8 cellular contexts compared by ENCODE assay signal in the genomic region with DNA sequence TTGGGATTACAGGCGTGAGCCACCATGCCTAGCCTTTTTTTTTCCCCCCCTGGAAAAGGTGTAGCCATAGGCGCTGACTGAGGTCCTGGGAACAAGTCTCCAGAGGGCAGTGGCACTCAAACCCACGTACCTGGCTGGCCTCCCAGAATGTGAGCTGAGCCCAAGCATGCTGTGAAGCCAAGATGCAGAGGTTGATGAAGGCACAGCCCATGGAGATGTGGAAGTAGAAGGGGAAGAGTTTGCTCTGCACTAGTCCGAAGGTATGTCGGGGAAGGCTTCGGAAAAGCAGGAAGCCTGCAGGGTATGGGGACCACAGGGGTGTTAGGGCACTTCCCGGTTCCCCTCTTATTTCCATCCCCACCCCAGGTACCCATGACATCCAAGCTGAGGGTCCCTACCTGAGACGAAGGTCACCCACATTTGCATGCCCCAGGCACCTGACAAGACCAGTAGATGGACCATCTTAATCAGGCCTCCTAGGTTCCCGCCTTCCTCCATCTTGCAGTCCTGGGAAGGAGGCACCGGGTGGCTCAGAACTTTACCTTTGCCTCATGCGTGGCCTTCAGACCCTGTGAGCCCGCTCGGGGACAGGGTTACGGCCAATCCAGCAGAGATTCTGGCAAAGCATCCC. TPM values are rescaled to one million over a fixed set of nuclear protein-coding genes. Genes with fewer than 3 reads are reported as not detected.
A peak's percentile ranks its signal among the peaks of the same experiment; 100 is the strongest.
DNase-seq lines count a peak whose midpoint lies in the region; ATAC-seq and TF ChIP-seq lines count a peak whose summit lies in the region.

No MANE protein-coding gene starts in this region.

- 46 to 47% methylated on average over 14 of the region's 14 CpGs for WGBS in lung, 2 donors

- H3K27ac ChIP-seq in right atrium auricular region: peak overlapping the region; percentile 80 to 86
- peak overlapping the region; percentile 55 to 85 for H3K27ac ChIP-seq in lung (ENCODE audit: low read depth in 1 of 2, low read length in 1 of 2)

- ATAC-seq in Right ventricle myocardium superior (ENCODE audit: poor library complexity) (no peak), lung (ENCODE audit: insufficient read depth, low FRiP score) (no peak), GM19397 (IDR thresholded peaks at IDR 0.05; ENCODE audit: unreplicated experiment) (no peak), HG03025 (IDR thresholded peaks at IDR 0.05; ENCODE audit: low FRiP score, unreplicated experiment) (no peak), HG02610 (IDR thresholded peaks at IDR 0.05; ENCODE audit: unreplicated experiment) (no peak)

- DNase-seq in right atrium auricular region (ENCODE audit: low spot score) (no peak), Right ventricle myocardium superior (no peak), adipocyte (ENCODE audit: low read depth) (peak; percentile 11), lung (ENCODE audit: low spot score) (no peak)
- no peak for DNase-seq in activated CD8-positive, alpha-beta memory T cell treated with anti-CD3 and anti-CD28 coated beads for 24 hours

- H3K9ac ChIP-seq in adipocyte (ENCODE audit: low read length): peak overlapping the region; percentile 90

- peaks cover 0 to 26% of the 10 kb centered on the region in 2 donors for H3K4me1 ChIP-seq in right atrium auricular region
- H3K4me1 ChIP-seq in adipocyte (ENCODE audit: control insufficient read depth, insufficient read depth, low read length): peaks cover 23% of the 10 kb centered on the region
- peaks cover 5 to 8% of the 10 kb centered on the region in 2 donors for H3K4me1 ChIP-seq in lung (ENCODE audit: control insufficient read depth in 2 of 2, insufficient read depth in 2 of 2, low read length in 2 of 2)

- peak overlapping the region; percentile 67 to 73 for H3K4me3 ChIP-seq in right atrium auricular region
- peak overlapping the region; percentile 94 for H3K4me3 ChIP-seq in adipocyte (ENCODE audit: low read length)
- H3K4me3 ChIP-seq in lung: peak overlapping the region; percentile 83

- no peaks in the 10 kb centered on the region for H3K9me3 ChIP-seq in right atrium auricular region
- H3K9me3 ChIP-seq in adipocyte (ENCODE audit: control insufficient read depth, low read length): peaks cover 9% of the 10 kb centered on the region
- H3K9me3 ChIP-seq in lung (ENCODE audit: control insufficient read depth in 2 of 2, insufficient read depth in 1 of 2, low read length in 1 of 2): peaks cover 0 to 5% of the 10 kb centered on the region in 2 donors

- TF ChIP-seq CTCF in right atrium auricular region (IDR thresholded peaks at IDR 0.05) (no peak), lung (IDR thresholded peaks at IDR 0.05; ENCODE audit: control extremely low read depth, extremely low read depth) (no peak)

- intact Hi-C loops in Right ventricle myocardium superior (cut with DNase I): no loop called here

- no peaks in the 10 kb centered on the region for H3K36me3 ChIP-seq in right atrium auricular region
- no peaks in the 10 kb centered on the region for H3K36me3 ChIP-seq in adipocyte (ENCODE audit: control insufficient read depth, insufficient read depth, low read length, severe bottlenecking)
- H3K36me3 ChIP-seq in lung (ENCODE audit: control insufficient read depth in 2 of 2, insufficient read depth in 2 of 2, low read length in 2 of 2): peaks cover 0 to 3% of the 10 kb centered on the region in 2 donors

- H3K27me3 ChIP-seq in right atrium auricular region (no peaks in the 10 kb centered on the region), adipocyte (replicated peaks; ENCODE audit: control insufficient read depth, insufficient read depth, low read length) (no peaks in the 10 kb centered on the region), lung (ENCODE audit: control insufficient read depth, insufficient read depth) (no peaks in the 10 kb centered on the region)

RNA-seq across cellular contexts. Expression of a gene that starts 0.8 kb away (rescaled TPM):
- 100 to 1,000 TPM; 301 to 343 TPM for total RNA-seq in right atrium auricular region
- total RNA-seq in Right ventricle myocardium superior: 105 TPM
- 100 to 1,000 TPM; 101 to 125 TPM for total RNA-seq in lung
- 100 to 1,000 TPM; 129 to 166 TPM for polyA plus RNA-seq in lung

RNA-seq across cellular contexts. Expression of a gene that starts 1.1 kb away (rescaled TPM):
- total RNA-seq in right atrium auricular region (10 to 100 TPM; 12.1 to 18.8 TPM), Right ventricle myocardium superior (18.8 TPM), lung (10 to 100 TPM; 25.8 to 26.5 TPM)
- 10 to 100 TPM; 40.9 to 55.2 TPM for polyA plus RNA-seq in lung

RNA-seq across cellular contexts. Expression of a gene that starts 5.8 kb away (rescaled TPM):
- total RNA-seq in right atrium auricular region (10 to 100 TPM in 1 of 2 donors, 1 to 10 TPM in 1; 6.5 to 11.1 TPM), Right ventricle myocardium superior (7.9 TPM), lung (10 to 100 TPM; 28.0 to 73.2 TPM)
- 10 to 100 TPM; 16.0 to 18.6 TPM for polyA plus RNA-seq in lung

RNA-seq across cellular contexts. Expression of a gene that starts 10.0 kb away (rescaled TPM):
- total RNA-seq in right atrium auricular region: 10 to 100 TPM; 26.2 to 30.5 TPM
- total RNA-seq in Right ventricle myocardium superior: 13.7 TPM
- total RNA-seq in lung: 10 to 100 TPM in 1 of 2 donors, 1 to 10 TPM in 1; 9.1 to 33.2 TPM
- 10 to 100 TPM; 15.3 to 35.1 TPM for polyA plus RNA-seq in lung

RNA-seq across cellular contexts. Expression of a gene that starts 29.2 kb away (rescaled TPM):
- total RNA-seq in right atrium auricular region (1 to 10 TPM in 1 of 2 donors, under 1 TPM in 1; 0.44 to 1.5 TPM), Right ventricle myocardium superior (1.2 TPM), lung (1 to 10 TPM; 1.1 to 4.1 TPM)
- polyA plus RNA-seq in lung: 1 to 10 TPM; 3.5 to 4.0 TPM
